In the genomic region with DNA sequence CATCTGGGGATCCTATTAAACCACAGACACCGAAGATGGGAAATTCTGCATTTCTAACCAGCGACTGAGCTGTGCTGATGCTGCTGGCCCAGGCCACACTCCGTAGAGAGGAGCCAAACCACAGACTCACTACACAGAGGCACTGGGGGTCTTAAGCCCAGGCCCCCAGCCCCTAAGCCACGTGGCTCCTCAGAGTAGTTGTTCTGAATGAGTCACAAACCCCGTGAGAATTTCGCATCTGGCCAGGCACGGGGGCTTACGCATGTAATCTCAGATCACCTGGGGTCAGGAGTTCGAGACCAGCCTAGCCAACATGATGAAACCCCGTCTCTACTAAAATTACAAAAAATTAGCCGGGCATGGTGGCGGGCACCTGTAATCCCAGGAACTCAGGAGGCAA, we compare ENCODE assay signal across 16 cellular contexts. TPM values are rescaled to one million over a fixed set of nuclear protein-coding genes. Genes with fewer than 3 reads are reported as not detected.
"Had no signal": no experiment of that assay in that cellular context is flagged by ENCODE, and none has a peak within 500 bp of the region (broad histone marks: within the 10 kb centered on the region; RNA-seq: fewer than 3 reads in every experiment).

No MANE protein-coding gene starts in this region.

- ATAC-seq: activated CD8-positive, alpha-beta T cell treated with anti-CD3 and anti-CD28 coated beads for 36 hours; activated T-cell treated with anti-CD3 and anti-CD28 coated beads, Interleukin-2, amount 50 U/mL, for 72 hours; left colon; stimulated activated naive B cell treated with anti-CD40 and anti-IgM and Interleukin-4, amounts not matched to agents 10 μg/mL and 1 μg/mL and 100 μg/mL, for 72 hours; T-cell had no signal

- H3K27ac ChIP-seq: dorsolateral prefrontal cortex, VCaP had no signal

- H3K4me3 ChIP-seq: dorsolateral prefrontal cortex, lung had no signal

- H3K27me3 ChIP-seq: dorsolateral prefrontal cortex had no signal

- DNase-seq: activated CD8-positive, alpha-beta memory T cell treated with anti-CD3 and anti-CD28 coated beads, Interleukin-2, amount 50 U/mL, for 4 hours; activated CD8-positive, alpha-beta T cell treated with anti-CD3 and anti-CD28 coated beads for 36 hours; activated naive CD8-positive, alpha-beta T cell treated with anti-CD3 and anti-CD28 coated beads, Interleukin-2, amount 10 ng/mL, durations not matched to agents 7 days and 5 days; activated T-cell treated with anti-CD3 and anti-CD28 coated beads, Interleukin-2, amount 50 U/mL, for 72 hours; dorsolateral prefrontal cortex; glutamatergic neuron; left colon; naive B cell; stimulated activated CD4-positive, alpha-beta T cell treated with anti-CD3 and anti-CD28 coated beads, Interleukin-2, amount 100 ng/mL, for 24 hours; stimulated activated naive B cell treated with anti-CD40 and anti-IgM and Interleukin-4, amounts not matched to agents 10 μg/mL and 1 μg/mL and 100 μg/mL, for 72 hours; T-cell; T1000 had no signal

RNA-seq across cellular contexts. Expression of a gene that starts 2.8 kb away (rescaled TPM):
- total RNA-seq: activated CD8-positive, alpha-beta T cell treated with anti-CD3 and anti-CD28 coated beads for 36 hours; activated naive CD8-positive, alpha-beta T cell treated with anti-CD3 and anti-CD28 coated beads, Interleukin-2, amount 10 ng/mL, durations not matched to agents 7 days and 5 days; activated T-cell treated with anti-CD3 and anti-CD28 coated beads, Interleukin-2, amount 50 U/mL, for 72 hours; dorsolateral prefrontal cortex; fibroblast of villous mesenchyme; left colon had no signal
- polyA plus RNA-seq: esophagus had no signal

RNA-seq across cellular contexts. Expression of a gene that starts 15.5 kb away (rescaled TPM):
- total RNA-seq: activated CD8-positive, alpha-beta T cell treated with anti-CD3 and anti-CD28 coated beads for 36 hours; fibroblast of villous mesenchyme had no signal

RNA-seq across cellular contexts. Expression of a gene that starts 22.1 kb away (rescaled TPM):
- total RNA-seq: activated CD8-positive, alpha-beta T cell treated with anti-CD3 and anti-CD28 coated beads for 36 hours; activated naive CD8-positive, alpha-beta T cell treated with anti-CD3 and anti-CD28 coated beads, Interleukin-2, amount 10 ng/mL, durations not matched to agents 7 days and 5 days; activated T-cell treated with anti-CD3 and anti-CD28 coated beads, Interleukin-2, amount 50 U/mL, for 72 hours; dorsolateral prefrontal cortex; fibroblast of villous mesenchyme; left colon had no signal
- polyA plus RNA-seq: esophagus, lung had no signal
